Comparison of ENCODE assay signal across 8 cellular contexts in the genomic region with DNA sequence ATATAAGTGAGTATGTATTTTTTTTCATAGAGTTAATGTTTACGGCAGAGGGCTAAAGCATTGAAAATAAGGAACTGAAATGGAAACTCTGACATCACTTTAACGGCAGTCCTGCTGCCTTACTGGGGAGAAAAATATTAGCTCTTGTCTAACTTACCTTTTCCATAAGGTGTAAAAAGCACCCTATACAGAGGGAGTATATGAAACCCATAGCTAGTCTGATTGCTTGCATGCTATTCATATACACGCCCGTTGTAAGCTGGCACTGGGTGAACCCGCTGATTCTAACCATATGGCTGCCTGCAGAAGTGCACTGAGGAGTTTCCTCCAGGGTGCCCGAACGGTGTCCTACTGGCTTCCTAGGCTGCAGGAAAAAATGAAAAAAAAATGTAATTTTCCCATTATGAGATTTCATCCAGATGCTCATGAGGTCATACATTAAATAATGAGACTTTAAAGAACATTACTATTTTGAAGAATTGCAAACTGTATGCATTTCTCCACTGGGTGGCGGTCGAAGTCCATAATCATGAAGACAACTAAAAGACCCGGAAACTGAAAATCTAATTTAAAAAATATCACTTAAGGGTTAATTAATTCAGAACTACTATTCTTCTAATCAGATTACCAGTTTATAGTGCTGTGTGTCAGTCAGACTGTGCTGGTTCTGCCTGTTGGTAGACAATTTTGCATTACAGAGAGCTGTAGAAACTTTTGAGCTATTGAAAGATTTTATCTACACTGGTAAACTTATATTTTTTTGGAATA.
A peak's percentile ranks its signal among the peaks of the same experiment; 100 is the strongest.
DNase-seq lines count a peak whose midpoint lies in the region; ATAC-seq and TF ChIP-seq lines count a peak whose summit lies in the region.

No MANE protein-coding gene starts in this region.

- peak in 4 of 6 experiments; percentile 27 to 77 (median 66) for TF ChIP-seq CTCF in Peyer's patch (IDR thresholded peaks at IDR 0.05)
- TF ChIP-seq CTCF in foreskin keratinocyte (conservative IDR thresholded peaks at IDR 0.05), result peak; percentile 68

- no peaks in the 10 kb centered on the region for H3K36me3 ChIP-seq in BLaER1 treated with 17β-estradiol and CSF1 and Interleukin-3, amounts not matched to agents 10 nM and 100 nM
- H3K36me3 ChIP-seq in Peyer's patch, result no peaks in the 10 kb centered on the region

- no peaks in the 10 kb centered on the region for H4K20me1 ChIP-seq in BLaER1 treated with 17β-estradiol and CSF1 and Interleukin-3, amounts not matched to agents 10 nM and 100 nM

- peak overlapping the region in 2 of 11 experiments; percentile 15 to 43; a peak in 2 of 22 replicates for H3K9ac ChIP-seq in BLaER1 treated with 17β-estradiol and CSF1 and Interleukin-3, amounts not matched to agents 10 nM and 100 nM

- H3K4me1 ChIP-seq in BLaER1 treated with 17β-estradiol and CSF1 and Interleukin-3, amounts not matched to agents 10 nM and 100 nM, result peaks cover 0 to 11% (median 5%) of the 10 kb centered on the region in 10 experiments; a peak in 10 of 20 replicates
- H3K4me1 ChIP-seq in Peyer's patch (no peaks in the 10 kb centered on the region), foreskin keratinocyte (no peaks in the 10 kb centered on the region)

- ATAC-seq in GM18907 (IDR thresholded peaks at IDR 0.05; ENCODE audit: unreplicated experiment), result peak; percentile 89
- ATAC-seq in HG03066 (IDR thresholded peaks at IDR 0.05; ENCODE audit: low read depth, unreplicated experiment), result peak; percentile 91
- ATAC-seq in foreskin keratinocyte, result peak; percentile 36

- no peak overlapping the region for H3K27ac ChIP-seq in BLaER1 treated with 17β-estradiol and CSF1 and Interleukin-3, amounts not matched to agents 10 nM and 100 nM
- no peak overlapping the region for H3K27ac ChIP-seq in Peyer's patch
- no peak overlapping the region for H3K27ac ChIP-seq in foreskin keratinocyte
- no peak overlapping the region for H3K27ac ChIP-seq in caudate nucleus (ENCODE audit: low read depth, low read length)

- peak overlapping the region; percentile 11 to 60 (median 49); a peak in 20 of 22 replicates for H3K4me2 ChIP-seq in BLaER1 treated with 17β-estradiol and CSF1 and Interleukin-3, amounts not matched to agents 10 nM and 100 nM

- no peaks in the 10 kb centered on the region for H3K27me3 ChIP-seq in BLaER1 treated with 17β-estradiol and CSF1 and Interleukin-3, amounts not matched to agents 10 nM and 100 nM
- H3K27me3 ChIP-seq in Peyer's patch (no peaks in the 10 kb centered on the region), foreskin keratinocyte (peaks cover 31% of the 10 kb centered on the region)

- H3K4me3 ChIP-seq in BLaER1 treated with 17β-estradiol and CSF1 and Interleukin-3, amounts not matched to agents 10 nM and 100 nM, result peak overlapping the region in 7 of 10 experiments; percentile 11 to 54 (median 49); a peak in 11 of 20 replicates
- H3K4me3 ChIP-seq in Peyer's patch, result no peak overlapping the region

- H3K9me3 ChIP-seq in BLaER1 treated with 17β-estradiol and CSF1 and Interleukin-3, amounts not matched to agents 10 nM and 100 nM (replicated peaks in 1 of 11), result no peaks in the 10 kb centered on the region
- H3K9me3 ChIP-seq in Peyer's patch, result no peaks in the 10 kb centered on the region

- DNase-seq in Peyer's patch, result peak in 1 of 3 donors; percentile 63
- peak in 1 of 2 donors; percentile 9 for DNase-seq in foreskin keratinocyte
- DNase-seq in NCI-H345 treated with DMSO at 0.1 percent for 48 hours (lab: John Stamatoyannopoulos, UW; ENCODE audit: unreplicated experiment), result no peak
- no peak for DNase-seq in caudate nucleus (lab: John Stamatoyannopoulos, UW)
- DNase-seq in DMS153 (lab: John Stamatoyannopoulos, UW), result no peak

- no peak for TF ChIP-seq POLR2A in Peyer's patch (IDR thresholded peaks at IDR 0.05)

Comparison
In these comparisons a context has a peak if more than half of its experiments do, and no peak if none do; other contexts are left out.
1. H3K4me3 ChIP-seq: peak in BLaER1 treated with 17β-estradiol and CSF1 and Interleukin-3, amounts not matched to agents 10 nM and 100 nM (7 of 10); none in Peyer's patch (0 of 4).
2. ATAC-seq: peak in every context shown above with its lines; median percentile 91 in HG03066; 89 in GM18907; 36 in foreskin keratinocyte.